In the genomic region with DNA sequence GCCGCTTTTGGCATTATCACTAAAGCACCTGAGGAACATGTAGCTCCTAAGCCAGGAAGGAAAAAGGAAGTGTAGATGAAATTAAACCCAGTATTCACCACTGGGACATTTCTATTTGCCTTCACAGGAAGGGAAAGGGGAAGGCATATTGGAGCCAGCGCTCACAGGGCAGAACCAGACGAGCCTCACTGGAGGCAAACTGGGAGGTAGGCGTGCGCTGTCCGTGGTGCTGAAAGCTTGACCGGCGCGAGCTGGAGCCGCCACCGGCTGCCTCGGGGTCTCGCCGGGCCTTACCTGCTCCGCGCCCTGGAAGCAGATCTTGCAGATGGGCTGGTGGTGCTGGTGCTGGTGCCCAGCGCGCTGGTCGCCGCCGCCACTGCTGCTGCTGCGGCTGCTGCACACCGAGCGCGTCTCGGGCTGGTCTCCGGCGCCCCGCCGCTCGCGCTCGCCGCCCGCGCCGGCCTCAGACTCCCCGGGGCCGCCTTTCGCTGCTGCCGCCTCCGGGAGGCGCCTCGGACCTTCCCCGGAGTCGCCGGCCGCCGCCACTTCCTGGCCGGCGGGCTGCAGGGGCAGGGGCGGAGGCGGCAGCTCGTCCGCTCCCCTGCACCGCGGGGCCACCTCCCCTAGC, we compare ENCODE assay signal across 8 cellular contexts. TPM values are rescaled to one million over a fixed set of nuclear protein-coding genes. Genes with fewer than 3 reads are reported as not detected.
DNase-seq lines count a peak whose midpoint lies in the region; TF ChIP-seq lines count a peak whose summit lies in the region.

No MANE protein-coding gene starts in this region.

- no peaks in the 10 kb centered on the region for H3K36me3 ChIP-seq in urinary bladder (ENCODE audit: insufficient read depth)

- H3K4me3 ChIP-seq in GM12865 (ENCODE audit: low read depth, low read length) = no peak overlapping the region
- H3K4me3 ChIP-seq in fibroblast of villous mesenchyme (ENCODE audit: low read depth, low read length) = no peak overlapping the region
- peak overlapping the region; percentile 53 for H3K4me3 ChIP-seq in urinary bladder (ENCODE audit: low read depth, low read length)

- H3K4me1 Mint-ChIP-seq in nephron progenitor cell = peaks cover 8% of the 10 kb centered on the region

- H3K4me1 ChIP-seq in urinary bladder (ENCODE audit: insufficient read depth) = no peaks in the 10 kb centered on the region

- H3K27me3 Mint-ChIP-seq in nephron progenitor cell (ENCODE audit: low read depth, poor library complexity) = peaks cover 69% of the 10 kb centered on the region

- TF ChIP-seq CTCF in GM12865 (IDR thresholded peaks at IDR 0.05; ENCODE audit: insufficient read depth, low read depth, low read length, missing control alignments) = no peak
- TF ChIP-seq CTCF in fibroblast of villous mesenchyme (IDR thresholded peaks at IDR 0.05; ENCODE audit: insufficient read depth, low read depth, low read length) = no peak
- no peak for TF ChIP-seq CTCF in nephron progenitor cell (IDR thresholded peaks at IDR 0.05)

- H3K27ac Mint-ChIP-seq in nephron progenitor cell = no peak overlapping the region

- peak; percentile 16 for DNase-seq in GM12865 (ENCODE audit: low read depth)
- DNase-seq in NCI-H2029 (lab: John Stamatoyannopoulos, UW) = peak; percentile 39
- DNase-seq in activated T-cell treated with anti-CD3 and anti-CD28 coated beads, Interleukin-2, amount 50 U/mL, for 1 hour = peak; percentile 22
- DNase-seq in fibroblast of villous mesenchyme (ENCODE audit: low read depth) = peak; percentile 48
- DNase-seq in nephron progenitor cell = peak; percentile 98
- no peak for DNase-seq in NCI-H1436 treated with DMSO at 0.1 percent for 48 hours (lab: John Stamatoyannopoulos, UW)
- no peak for DNase-seq in effector CD8-positive, alpha-beta T cell (lab: John Stamatoyannopoulos, UW)

- H3K36me3 Mint-ChIP-seq in nephron progenitor cell (ENCODE audit: low read depth) = no peaks in the 10 kb centered on the region

- H3K9me3 Mint-ChIP-seq in nephron progenitor cell = peaks cover 3% of the 10 kb centered on the region

- 2% methylated on average over 57 of the region's 57 CpGs for WGBS in urinary bladder

- H3K27ac ChIP-seq in urinary bladder (ENCODE audit: low read depth) = no peak overlapping the region

- peak overlapping the region; percentile 62 for H3K4me3 Mint-ChIP-seq in nephron progenitor cell

RNA-seq across cellular contexts. Expression of a gene that starts 0.7 kb away (rescaled TPM):
- not detected in 2 replicates for total RNA-seq in fibroblast of villous mesenchyme
- 0.26 TPM for total RNA-seq in urinary bladder
- polyA plus RNA-seq in urinary bladder = 0.06 TPM

Comparison
In these comparisons a context has a peak if more than half of its experiments do, and no peak if none do; other contexts are left out.
1. DNase-seq: peak in GM12865 (single experiment), NCI-H2029 (single experiment), activated T-cell treated with anti-CD3 and anti-CD28 coated beads, Interleukin-2, amount 50 U/mL, for 1 hour (single experiment), fibroblast of villous mesenchyme (single experiment) and nephron progenitor cell (single experiment); none in NCI-H1436 treated with DMSO at 0.1 percent for 48 hours (single experiment) and effector CD8-positive, alpha-beta T cell (single experiment).